27 cellular contexts compared by ENCODE assay signal in the genomic region with DNA sequence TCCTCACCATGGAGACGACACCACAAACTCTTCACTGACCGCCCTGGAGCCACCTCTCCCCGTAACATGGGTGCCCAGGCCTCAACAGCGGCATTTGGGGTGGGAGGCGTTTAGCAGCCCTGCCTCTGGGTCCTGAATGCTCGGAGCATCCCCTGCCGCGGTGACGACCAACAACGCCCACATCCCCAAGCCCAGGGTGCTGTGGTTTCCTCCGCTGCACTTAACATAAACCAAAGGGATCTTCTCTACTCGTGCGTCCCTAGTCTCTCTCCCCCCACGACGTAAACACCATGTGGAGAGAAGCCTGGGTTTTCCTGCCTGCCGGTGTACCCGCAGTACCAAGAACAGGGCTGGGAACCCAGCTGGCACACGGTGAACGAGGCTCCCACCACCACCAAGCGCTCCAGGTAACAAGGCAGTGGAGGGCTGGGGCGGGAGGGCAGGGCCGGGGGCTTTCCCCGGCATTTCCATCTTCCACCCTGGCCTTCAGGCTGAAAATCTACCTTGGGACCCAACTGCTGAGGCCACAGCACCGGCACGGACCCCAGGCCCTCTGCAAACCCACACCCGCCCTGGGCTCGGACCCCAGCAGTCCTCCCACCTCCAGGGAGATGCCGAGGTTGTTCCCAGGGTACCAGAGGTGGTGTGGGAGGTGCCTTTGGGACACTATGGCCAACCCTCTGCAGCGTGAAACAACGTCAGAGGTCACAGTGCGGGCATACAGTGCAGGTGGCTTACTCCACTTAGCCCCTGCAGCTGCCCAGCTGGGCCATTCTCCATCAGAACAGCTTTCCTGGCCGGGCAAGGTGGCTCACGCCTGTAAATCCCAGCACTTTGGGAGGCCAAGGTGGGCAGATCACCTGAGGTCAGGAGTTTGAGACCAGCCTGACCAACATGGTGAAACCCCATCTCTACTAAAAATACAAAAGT. TPM values are rescaled to one million over a fixed set of nuclear protein-coding genes. Genes with fewer than 3 reads are reported as not detected.
DNase-seq lines count a peak whose midpoint lies in the region; ATAC-seq and TF ChIP-seq lines count a peak whose summit lies in the region.
"Had no signal": no experiment of that assay in that cellular context is flagged by ENCODE, and none has a peak within 500 bp of the region (broad histone marks: within the 10 kb centered on the region; RNA-seq: fewer than 3 reads in every experiment).

No MANE protein-coding gene starts in this region.

- peaks cover 4% of the 10 kb centered on the region for H3K79me1 ChIP-seq in neuronal stem cell (ENCODE audit: low read depth, low read length)

- no peaks in the 10 kb centered on the region for H3K27me3 ChIP-seq in BLaER1 treated with 17β-estradiol and CSF1 and Interleukin-3, amounts not matched to agents 10 nM and 100 nM
- H3K27me3 ChIP-seq in neuronal stem cell (ENCODE audit: control insufficient read depth in 3 of 3, insufficient read depth in 3 of 3, low read depth in 1 of 3, low read length in 3 of 3): no peaks in the 10 kb centered on the region
- H3K27me3 ChIP-seq: heart left ventricle had no signal

- intact Hi-C loops in left ventricle myocardium superior (cut with micrococcal nuclease): no loop called here

- peak overlapping the region in 10 of 11 experiments; percentile 21 to 80 (median 60); a peak in 18 of 22 replicates for H3K4me2 ChIP-seq in BLaER1 treated with 17β-estradiol and CSF1 and Interleukin-3, amounts not matched to agents 10 nM and 100 nM
- H3K4me2 ChIP-seq in neuronal stem cell (ENCODE audit: insufficient read depth, low read length, poor library complexity, severe bottlenecking): no peak overlapping the region

- no peak overlapping the region for H2BK12ac ChIP-seq in neuronal stem cell (ENCODE audit: low read length)

- H4K20me1 ChIP-seq in BLaER1 treated with 17β-estradiol and CSF1 and Interleukin-3, amounts not matched to agents 10 nM and 100 nM: peaks cover 0 to 80% (median 21%) of the 10 kb centered on the region in 11 experiments; a peak in 16 of 22 replicates

- H3K18ac ChIP-seq in neuronal stem cell (ENCODE audit: low read length): peak overlapping the region; percentile 38

- H3K14ac ChIP-seq in neuronal stem cell (ENCODE audit: low read length): no peak overlapping the region

- peaks cover 5 to 37% (median 30%) of the 10 kb centered on the region in 10 experiments; a peak in 19 of 20 replicates for H3K4me1 ChIP-seq in BLaER1 treated with 17β-estradiol and CSF1 and Interleukin-3, amounts not matched to agents 10 nM and 100 nM
- no peaks in the 10 kb centered on the region for H3K4me1 ChIP-seq in neuronal stem cell (ENCODE audit: control insufficient read depth in 2 of 2, insufficient read depth in 1 of 2, low read depth in 1 of 2, low read length in 2 of 2)
- H3K4me1 ChIP-seq: HAP-1 had no signal

- H3K9ac ChIP-seq in BLaER1 treated with 17β-estradiol and CSF1 and Interleukin-3, amounts not matched to agents 10 nM and 100 nM: peak overlapping the region in 2 of 11 experiments; percentile 5 to 15; a peak in 1 of 22 replicates
- no peak overlapping the region for H3K9ac ChIP-seq in neuronal stem cell (ENCODE audit: low read depth, low read length, poor library complexity)

- no peak for TF ChIP-seq CTCF in osteocyte (IDR thresholded peaks at IDR 0.05)

- ATAC-seq in left ventricle myocardium superior: no peak
- ATAC-seq: activated CD4-positive, alpha-beta T cell treated with anti-CD3 and anti-CD28 coated beads for 36 hours; activated T-cell treated with anti-CD3 and anti-CD28 coated beads, Interleukin-2, amount 50 U/mL, for 4 hours; heart left ventricle; PC-3 had no signal

- WGBS in neuronal stem cell (ENCODE audit: extremely low coverage in 2 of 2, insufficient read length in 2 of 2, insufficient replicate concordance in 1 of 2), 2 donors: no CpG with 5 or more reads among the region's 33 CpGs

- no peaks in the 10 kb centered on the region for H3K9me3 ChIP-seq in BLaER1 treated with 17β-estradiol and CSF1 and Interleukin-3, amounts not matched to agents 10 nM and 100 nM (replicated peaks in 1 of 11)
- peaks cover 0 to 1% of the 10 kb centered on the region in 2 donors for H3K9me3 ChIP-seq in neuronal stem cell (replicated peaks in 1 of 2; ENCODE audit: control insufficient read depth in 2 of 2, insufficient read depth in 1 of 2, low read depth in 1 of 2, low read length in 2 of 2)
- H3K9me3 ChIP-seq: HAP-1, heart left ventricle had no signal

- no peak overlapping the region for H2BK120ac ChIP-seq in neuronal stem cell (ENCODE audit: low read depth, low read length)

- no peak overlapping the region for H3K27ac ChIP-seq in BLaER1 treated with 17β-estradiol and CSF1 and Interleukin-3, amounts not matched to agents 10 nM and 100 nM
- H3K27ac ChIP-seq in neuronal stem cell (replicated peaks; ENCODE audit: low read length): no peak overlapping the region
- H3K27ac ChIP-seq: coronary artery had no signal

- H3K36me3 Mint-ChIP-seq in osteocyte (ENCODE audit: unreplicated experiment): peaks cover 8% of the 10 kb centered on the region

- H3K4me3 ChIP-seq in BLaER1 treated with 17β-estradiol and CSF1 and Interleukin-3, amounts not matched to agents 10 nM and 100 nM: no peak overlapping the region
- no peak overlapping the region for H3K4me3 ChIP-seq in neuronal stem cell (ENCODE audit: low read length in 2 of 2)
- H3K4me3 ChIP-seq: coronary artery, HAP-1, heart left ventricle had no signal

- H2AK5ac ChIP-seq in neuronal stem cell (ENCODE audit: low read depth, low read length): no peak overlapping the region

- H3K27ac Mint-ChIP-seq in osteocyte (ENCODE audit: unreplicated experiment): no peak overlapping the region
- H3K27ac Mint-ChIP-seq: activated CD4-positive, alpha-beta T cell treated with anti-CD3 and anti-CD28 coated beads for 36 hours; naive B cell had no signal

- H2BK5ac ChIP-seq in neuronal stem cell (ENCODE audit: low read length): no peak overlapping the region

- H3K9me3 Mint-ChIP-seq in osteocyte (ENCODE audit: unreplicated experiment): no peaks in the 10 kb centered on the region
- H3K9me3 Mint-ChIP-seq: activated T-cell treated with anti-CD3 and anti-CD28 coated beads, Interleukin-2, amount 50 U/mL, for 4 hours; naive B cell had no signal

- H4K8ac ChIP-seq in neuronal stem cell (ENCODE audit: low read depth, low read length): peak overlapping the region; percentile 92

- H4K91ac ChIP-seq in neuronal stem cell (ENCODE audit: low read depth, low read length, poor library complexity): no peak overlapping the region

- H3K36me3 ChIP-seq in BLaER1 treated with 17β-estradiol and CSF1 and Interleukin-3, amounts not matched to agents 10 nM and 100 nM: peaks cover 9 to 77% (median 38%) of the 10 kb centered on the region in 11 experiments; a peak in 18 of 22 replicates
- H3K36me3 ChIP-seq in neuronal stem cell (replicated peaks in 1 of 2; ENCODE audit: control insufficient read depth in 2 of 2, insufficient read depth in 2 of 2, low read length in 2 of 2): peaks cover 25 to 49% of the 10 kb centered on the region in 2 donors
- H3K36me3 ChIP-seq: HAP-1 had no signal

- H3K27me3 Mint-ChIP-seq in osteocyte (ENCODE audit: unreplicated experiment): no peaks in the 10 kb centered on the region
- H3K27me3 Mint-ChIP-seq: activated CD4-positive, alpha-beta T cell treated with anti-CD3 and anti-CD28 coated beads for 36 hours; naive B cell had no signal

- peak; percentile 45 for DNase-seq in NCI-H524 treated with DMSO at 0.1 percent for 48 hours (lab: John Stamatoyannopoulos, UW)
- peak; percentile 18 for DNase-seq in left ventricle myocardium superior
- no peak for DNase-seq in neuronal stem cell (ENCODE audit: low spot score)
- DNase-seq in osteocyte (ENCODE audit: extremely low spot score, unreplicated experiment): no peak
- DNase-seq in OCI-M1 (lab: John Stamatoyannopoulos, UW): no peak
- DNase-seq in NCI-H226: no peak
- DNase-seq: activated CD4-positive, alpha-beta T cell treated with anti-CD3 and anti-CD28 coated beads for 36 hours; activated CD8-positive, alpha-beta memory T cell treated with anti-CD3 and anti-CD28 coated beads for 24 hours; activated naive CD4-positive, alpha-beta T cell treated with Interleukin-2 at 50 U/mL for 16 hours; activated T-cell treated with anti-CD3 and anti-CD28 coated beads, Interleukin-2, amount 50 U/mL, for 4 hours; DND-41; effector memory CD4-positive, alpha-beta T cell; erythroblast; KG1; MM.1S; naive B cell; NCI-H1417 treated with DMSO at 0.1 percent for 48 hours; NCI-H2081; nucleus accumbens; PC-3; small intestine; stimulated activated CD4-positive, alpha-beta T cell treated with anti-CD3 and anti-CD28 coated beads, Interleukin-2, amount 100 ng/mL, for 24 hours; trophoblast cell had no signal

- no peak overlapping the region for H3K4ac ChIP-seq in neuronal stem cell (ENCODE audit: low read length)

- no peak overlapping the region for H3K4me3 Mint-ChIP-seq in osteocyte (ENCODE audit: unreplicated experiment)
- H3K4me3 Mint-ChIP-seq: activated CD4-positive, alpha-beta T cell treated with anti-CD3 and anti-CD28 coated beads for 36 hours; activated T-cell treated with anti-CD3 and anti-CD28 coated beads, Interleukin-2, amount 50 U/mL, for 4 hours had no signal

- H2AFZ ChIP-seq in neuronal stem cell (ENCODE audit: low read length): no peak overlapping the region

- H3K23ac ChIP-seq in neuronal stem cell (ENCODE audit: low read depth, low read length, poor library complexity): no peak overlapping the region

- H3K4me1 Mint-ChIP-seq in osteocyte (ENCODE audit: unreplicated experiment): peaks cover 21% of the 10 kb centered on the region
- H3K4me1 Mint-ChIP-seq: activated CD4-positive, alpha-beta T cell treated with anti-CD3 and anti-CD28 coated beads for 36 hours; naive B cell had no signal

- H2BK15ac ChIP-seq in neuronal stem cell (ENCODE audit: low read length): no peak overlapping the region

RNA-seq across cellular contexts. Expression of a gene that starts 54.3 kb away (rescaled TPM):
- total RNA-seq in left ventricle myocardium superior (15.8 TPM), osteocyte (12.6 and 12.8 TPM in 2 replicates)
- polyA plus RNA-seq in neuronal stem cell (2013, experiment 1 of 2): 9.5 TPM
- polyA plus RNA-seq in neuronal stem cell (2013, experiment 2 of 2): 9.6 TPM

Comparison
In these comparisons a context has a peak if more than half of its experiments do, and no peak if none do; other contexts are left out.
1. DNase-seq: peak in NCI-H524 treated with DMSO at 0.1 percent for 48 hours (single experiment) and left ventricle myocardium superior (single experiment); none in neuronal stem cell (single experiment), osteocyte (single experiment), OCI-M1 (single experiment) and NCI-H226 (single experiment).